8 cellular contexts compared by ENCODE assay signal in genomic region chr13:27770809-27771208, GRCh38. TPM values are rescaled to one million over a fixed set of nuclear protein-coding genes. Genes with fewer than 3 reads are reported as not detected.
DNase-seq lines count a peak whose midpoint lies in the region; TF ChIP-seq lines count a peak whose summit lies in the region.

No MANE protein-coding gene starts in this region.

- no peak for TF ChIP-seq POLR2A in uterus (IDR thresholded peaks at IDR 0.05)

- H3K27ac ChIP-seq in AG04450 (ENCODE audit: low read depth, low read length), result no peak overlapping the region
- H3K27ac ChIP-seq in dorsolateral prefrontal cortex, result no peak overlapping the region
- H3K27ac ChIP-seq in uterus, result no peak overlapping the region

- H3K4me1 ChIP-seq in uterus, result no peaks in the 10 kb centered on the region

- no peaks in the 10 kb centered on the region for H3K36me3 ChIP-seq in uterus

- intact Hi-C loops in dorsolateral prefrontal cortex (cut with DNase I) (no loop called here), uterus (cut with DNase I; ENCODE audit: low total_unique reads) (no loop called here)

- no peak for DNase-seq in AG04450 (ENCODE audit: low read depth, low spot score)
- peak; percentile 35 for DNase-seq in GM03348 (ENCODE audit: low spot score)
- peak; percentile 7 for DNase-seq in NCI-H1694 (lab: John Stamatoyannopoulos, UW)
- DNase-seq in dorsolateral prefrontal cortex, result no peak
- peak; percentile 38 for DNase-seq in stimulated activated CD8-positive, alpha-beta memory T cell treated with anti-CD3 and anti-CD28 coated beads, Interleukin-4, amount 100 ng/mL, for 48 hours
- no peak for DNase-seq in putamen (ENCODE audit: low spot score)
- no peak for DNase-seq in uterus
- no peak for DNase-seq in NCI-H146 (lab: John Stamatoyannopoulos, UW)

- no peak overlapping the region for H3K4me3 ChIP-seq in AG04450 (ENCODE audit: low read depth, low read length)
- no peak overlapping the region for H3K4me3 ChIP-seq in dorsolateral prefrontal cortex
- no peak overlapping the region for H3K4me3 ChIP-seq in uterus

- H3K27me3 ChIP-seq in AG04450 (ENCODE audit: control insufficient read depth, insufficient read depth, low read length) (peaks cover 2% of the 10 kb centered on the region), dorsolateral prefrontal cortex (peaks cover 0 to 58% (median 7%) of the 10 kb centered on the region in 45 donors), uterus (no peaks in the 10 kb centered on the region)

- no peaks in the 10 kb centered on the region for H3K9me3 ChIP-seq in AG04450 (ENCODE audit: control insufficient read depth, insufficient read depth, low read length)
- no peaks in the 10 kb centered on the region for H3K9me3 ChIP-seq in uterus

- CTCF ChIA-PET in AG04450 (lab: Charles Lee), result interaction anchor here (0.7 to 1.1 kb wide), 2 partner anchors 15 to 841 kb away, joined by 3 read pairs; no protein-coding TSS in a partner anchor

- TF ChIP-seq CTCF in AG04450 (IDR thresholded peaks at IDR 0.05; ENCODE audit: low read depth, low read length) (peak; percentile 39), dorsolateral prefrontal cortex (IDR thresholded peaks at IDR 0.05 in 54 of 56, conservative IDR thresholded peaks at IDR 0.05 in 2 of 56; ENCODE audit: low read depth in 1 of 56, partially characterized antibody in 56 of 56) (peak in 37 of 56 donors; percentile 11 to 47 (median 27)), uterus (IDR thresholded peaks at IDR 0.05) (no peak)

- POLR2A ChIA-PET in AG04450 (lab: Yijun Ruan, JAX), result no interaction called here

RNA-seq across cellular contexts. Expression of gene GSX1, which starts 21.5 kb away (rescaled TPM):
- not detected in 2 replicates for polyA plus RNA-seq in AG04450 (2011; rRNA removed)
- polyA minus RNA-seq in AG04450 (2011; rRNA and poly(A)+ RNA removed), result not detected in 2 replicates
- total RNA-seq in dorsolateral prefrontal cortex (under 1 TPM in 14 of 120 experiments, not detected in 106; 0.26 to 0.72 (median 0.40) TPM), uterus (not detected)

Comparison
In these comparisons a context has a peak if more than half of its experiments do, and no peak if none do; other contexts are left out.
1. DNase-seq: peak in GM03348 (single experiment), NCI-H1694 (single experiment) and stimulated activated CD8-positive, alpha-beta memory T cell treated with anti-CD3 and anti-CD28 coated beads, Interleukin-4, amount 100 ng/mL, for 48 hours (single experiment); none in AG04450 (single experiment), dorsolateral prefrontal cortex (0 of 10), putamen (single experiment), uterus (0 of 2) and NCI-H146 (single experiment).
2. CTCF ChIP-seq: peak in AG04450 (single experiment) and dorsolateral prefrontal cortex (37 of 56); none in uterus (0 of 4).